8 cellular contexts compared by ENCODE assay signal in the genomic region with DNA sequence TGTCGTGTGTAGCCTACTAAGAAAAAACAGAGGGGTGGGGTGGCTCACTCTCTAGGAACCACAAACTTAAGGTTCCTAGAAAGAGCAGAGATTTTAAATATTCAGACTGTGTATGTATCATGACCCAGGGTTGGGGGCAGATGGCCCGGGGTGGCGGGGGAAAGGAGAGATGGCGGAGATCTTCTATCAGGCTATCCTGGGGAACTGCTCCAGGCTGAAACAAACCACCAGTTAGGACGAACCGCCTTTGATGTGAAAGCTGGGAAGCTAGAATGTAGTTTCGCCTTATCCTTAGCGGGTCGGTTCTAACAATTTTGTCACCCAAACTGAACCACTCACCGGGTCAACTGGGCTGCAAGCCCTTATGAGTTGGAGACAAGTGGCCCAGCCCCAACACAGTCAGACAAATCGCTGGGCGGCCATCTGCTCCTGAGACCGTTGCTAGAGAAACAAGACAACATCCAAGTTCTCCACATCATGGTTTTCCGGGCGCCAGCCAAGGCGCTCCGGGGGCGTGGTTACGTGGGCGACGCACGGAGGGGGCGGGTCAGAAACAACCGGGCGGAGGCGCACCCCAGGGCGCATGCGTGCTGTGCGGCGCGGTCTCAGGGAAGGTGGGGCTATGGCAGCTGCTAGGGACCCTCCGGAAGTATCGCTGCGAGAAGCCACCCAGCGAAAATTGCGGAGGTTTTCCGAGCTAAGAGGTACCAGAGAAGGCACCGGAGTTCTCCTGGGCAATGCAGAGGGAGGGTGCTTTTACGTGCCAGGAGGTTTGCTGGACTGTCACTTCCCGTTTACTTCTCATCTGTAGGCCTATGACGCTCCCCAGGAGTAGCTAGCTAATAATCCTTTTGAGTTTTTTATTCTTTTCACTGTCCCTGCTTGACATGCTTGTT. TPM values are rescaled to one million over a fixed set of nuclear protein-coding genes. Genes with fewer than 3 reads are reported as not detected.
A peak's percentile ranks its signal among the peaks of the same experiment; 100 is the strongest.
DNase-seq lines count a peak whose midpoint lies in the region; ATAC-seq, FAIRE-seq and TF ChIP-seq lines count a peak whose summit lies in the region.

A gene (plus strand): TSS at position 586 of the 896 bp plus-strand sequence. CDS start 37 bp downstream, at position 623.
A gene with protein sequence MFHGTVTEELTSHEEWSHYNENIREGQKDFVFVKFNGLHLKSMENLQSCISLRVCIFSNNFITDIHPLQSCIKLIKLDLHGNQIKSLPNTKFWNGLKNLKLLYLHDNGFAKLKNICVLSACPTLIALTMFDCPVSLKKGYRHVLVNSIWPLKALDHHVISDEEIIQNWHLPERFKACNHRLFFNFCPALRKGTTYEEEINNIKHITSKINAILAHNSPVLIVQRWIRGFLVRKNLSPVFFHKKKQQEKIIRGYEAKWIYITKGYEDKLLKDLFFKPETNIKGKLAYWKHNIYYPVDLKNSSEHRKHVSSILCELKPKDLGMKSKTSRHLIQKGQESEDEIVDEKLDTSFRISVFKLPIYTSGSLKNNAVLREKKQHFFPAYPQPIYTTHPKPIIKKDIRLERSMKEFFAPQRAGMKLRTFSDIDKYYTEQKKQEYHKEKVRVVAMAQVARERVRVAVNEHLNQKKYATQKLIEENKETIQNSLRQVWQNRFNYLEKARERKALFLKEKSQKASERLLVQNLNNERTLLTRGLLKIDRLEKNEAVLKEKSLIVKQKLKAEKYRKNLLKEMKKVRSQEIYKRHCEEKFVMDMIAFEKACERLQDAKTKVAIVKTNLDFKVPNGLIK (minus strand): TSS at position 520 of the 896 bp plus-strand sequence. CDS start 14,492 bp downstream, outside the sequence.

- H3K9ac ChIP-seq in HepG2 (ENCODE audit: insufficient read depth, low read depth, low read length): peak within 1 kb of the TSS; percentile 83

- no peaks in the 10 kb centered on the region for H3K9me3 Mint-ChIP-seq in CD4-positive, CD25-positive, alpha-beta regulatory T cell

- peaks cover 18% of the 10 kb centered on the region for H3K4me1 ChIP-seq in CD4-positive, CD25-positive, alpha-beta regulatory T cell (ENCODE audit: control insufficient read depth, insufficient read depth, low read length, poor library complexity, severe bottlenecking)
- H3K4me1 ChIP-seq in HepG2 (ENCODE audit: insufficient read depth, low read length): peaks cover 15% of the 10 kb centered on the region

- intact Hi-C loops in HepG2 (cut with micrococcal nuclease; ENCODE audit: unreplicated experiment): loop anchor here (5.0 kb wide), 1 partner anchor 534 kb away; a partner anchor contains a TSS

- no peaks in the 10 kb centered on the region for H3K9me3 ChIP-seq in CD4-positive, CD25-positive, alpha-beta regulatory T cell (ENCODE audit: control insufficient read depth in 2 of 2, low read length in 2 of 2)
- H3K9me3 ChIP-seq in HepG2 (ENCODE audit: low read length): no peaks in the 10 kb centered on the region

- TSS peak; percentile 61 for BruUV-seq in HepG2 (replicated peaks; lab: Mats Ljungman, UMichigan)

- no peak for TF ChIP-seq CTCF in HepG2 (CRISPR knock-in tag; IDR thresholded peaks at IDR 0.05)

- H3K4me3 ChIP-seq in CD4-positive, CD25-positive, alpha-beta regulatory T cell (ENCODE audit: low read depth, low read length): peak within 1 kb of the TSS; percentile 87
- peak within 1 kb of the TSS; percentile 55 to 85 (median 81) for H3K4me3 ChIP-seq in HepG2 (replicated peaks in 1 of 3; ENCODE audit: insufficient read depth in 1 of 3, low read depth in 2 of 3, low read length in 3 of 3)

- DNase-seq in CD4-positive, CD25-positive, alpha-beta regulatory T cell: peak; percentile 92 to 96 (median 93)
- DNase-seq in NCI-H774 (lab: John Stamatoyannopoulos, UW): peak; percentile 96
- peak; percentile 96 to 97 for DNase-seq in activated CD4-positive, alpha-beta T cell treated with anti-CD3 and anti-CD28 coated beads, Interleukin-2, amount 50 U/mL, for 48 hours
- peak; percentile 79 to 93 for DNase-seq in dermis microvascular lymphatic vessel endothelial cell (ENCODE audit: low read depth in 2 of 2)
- peak; percentile 88 for DNase-seq in HepG2 (ENCODE audit: low spot score)
- peak; percentile 94 for DNase-seq in stimulated activated CD4-positive, alpha-beta T cell treated with anti-CD3 and anti-CD28 coated beads, Interleukin-2, amount 100 ng/mL, for 48 hours

- no peaks in the 10 kb centered on the region for H4K20me1 ChIP-seq in HepG2 (ENCODE audit: insufficient read depth, low read length)

- POLR2A ChIA-PET in HepG2 (lab: Yijun Ruan, JAX): interaction anchor here (1.4 kb wide), 1 partner anchor 17 kb away, joined by 3 read pairs; no protein-coding TSS in a partner anchor

- WGBS in HepG2 (ENCODE audit: low lambda C conversion rate): 2% methylated on average over 22 of the region's 41 CpGs

- TF ChIP-seq RAD21 in HepG2 (CRISPR knock-in tag; IDR thresholded peaks at IDR 0.05): no peak

- H3K79me2 ChIP-seq in HepG2 (ENCODE audit: insufficient read depth, low read length): no peaks in the 10 kb centered on the region

- peak within 1 kb of the TSS; percentile 93 to 98 (median 95) for H3K4me3 Mint-ChIP-seq in CD4-positive, CD25-positive, alpha-beta regulatory T cell

- H3K36me3 ChIP-seq in CD4-positive, CD25-positive, alpha-beta regulatory T cell (ENCODE audit: control insufficient read depth, insufficient read depth, low read length): peaks cover 4% of the 10 kb centered on the region
- no peaks in the 10 kb centered on the region; a peak in 1 of 5 replicates for H3K36me3 ChIP-seq in HepG2 (replicated peaks in 1 of 2; ENCODE audit: control insufficient read depth in 1 of 2, insufficient read depth in 2 of 2, low read length in 2 of 2)

- FAIRE-seq in HepG2 (lab: Jason Lieb, UNC): peak; percentile 36

- peak within 1 kb of the TSS; percentile 92 to 98 (median 95) for H3K27ac Mint-ChIP-seq in CD4-positive, CD25-positive, alpha-beta regulatory T cell

- peak within 1 kb of the TSS; percentile 83 for H3K27ac ChIP-seq in CD4-positive, CD25-positive, alpha-beta regulatory T cell (ENCODE audit: insufficient read depth, low read length, poor library complexity, severe bottlenecking)
- H3K27ac ChIP-seq in HepG2 (ENCODE audit: extremely low read length, insufficient read depth, low read length): peak within 1 kb of the TSS; percentile 73

- H2AFZ ChIP-seq in HepG2 (ENCODE audit: low read length): peak within 1 kb of the TSS; percentile 96

- H3K4me1 Mint-ChIP-seq in CD4-positive, CD25-positive, alpha-beta regulatory T cell: peaks cover 19 to 53% (median 28%) of the 10 kb centered on the region in 4 donors

- H3K27me3 ChIP-seq in CD4-positive, CD25-positive, alpha-beta regulatory T cell (ENCODE audit: control insufficient read depth, insufficient read depth, low read length): no peaks in the 10 kb centered on the region
- no peaks in the 10 kb centered on the region for H3K27me3 ChIP-seq in HepG2 (ENCODE audit: control insufficient read depth in 1 of 2, insufficient read depth in 2 of 2, low read length in 2 of 2)

- in situ Hi-C loops in HepG2 (cut with HindIII; ENCODE audit: extremely low pct_ligation_motif_present, low pct_unique_long_range_greater_than_20kb): no loop called here

- CTCF ChIA-PET in HepG2 (lab: Yijun Ruan, JAX; ENCODE audit: low intra/inter-chr PET ratio, low total read pairs): no interaction called here

- H3K27me3 Mint-ChIP-seq in CD4-positive, CD25-positive, alpha-beta regulatory T cell: no peaks in the 10 kb centered on the region

- TF ChIP-seq POLR2A in HepG2 (IDR thresholded peaks at IDR 0.05; ENCODE audit: insufficient read depth in 1 of 2, low read depth in 2 of 2, low read length in 2 of 2): peak; percentile 66 to 75; a peak in 3 of 4 replicates

- no peak for TF ChIP-seq EP300 in HepG2 (IDR thresholded peaks at IDR 0.05; ENCODE audit: low read depth in 2 of 2, low read length in 2 of 2)
- TF ChIP-seq EP300 in HepG2 (CRISPR knock-in tag; IDR thresholded peaks at IDR 0.05; ENCODE audit: borderline replicate concordance): no peak

- H3K36me3 Mint-ChIP-seq in CD4-positive, CD25-positive, alpha-beta regulatory T cell: peaks cover 13% of the 10 kb centered on the region

- peak within 1 kb of the TSS; percentile 75 for H3K4me2 ChIP-seq in HepG2 (ENCODE audit: low read depth, low read length)

- ATAC-seq in CD4-positive, CD25-positive, alpha-beta regulatory T cell (ENCODE audit: low read depth in 2 of 2): peak; percentile 95
- ATAC-seq in GM19438 (IDR thresholded peaks at IDR 0.05; ENCODE audit: low read depth, unreplicated experiment): peak; percentile 92
- ATAC-seq in HG03571 (IDR thresholded peaks at IDR 0.05; ENCODE audit: unreplicated experiment): peak; percentile 98
- ATAC-seq in HepG2: peak; percentile 97

RNA-seq across cellular contexts. Expression of the first gene that starts in this region (rescaled TPM):
- total RNA-seq in CD4-positive, CD25-positive, alpha-beta regulatory T cell: 5.9 TPM
- polyA plus RNA-seq in CD4-positive, CD25-positive, alpha-beta regulatory T cell: 10 to 100 TPM in 1 of 4 donors, 1 to 10 TPM in 3; 5.3 to 10.3 (median 6.3) TPM
- total RNA-seq in dermis microvascular lymphatic vessel endothelial cell (9.1 and 10.7 TPM in 2 replicates), HepG2 (2016; rRNA removed; fragmentation: Illumina TruSeq; extraction: Trizol) (9.8 and 16.2 TPM in 2 replicates)
- 0.61 and 1.2 TPM in 2 replicates for total RNA-seq in HepG2 (2016; cell fraction: cytosol; rRNA removed; fragmentation: Illumina TruSeq; extraction: Trizol; ENCODE audit: low read depth)
- 12.2 and 20.6 TPM in 2 replicates for total RNA-seq in HepG2 (2016; cell fraction: insoluble cytoplasmic fraction; rRNA removed; fragmentation: Illumina TruSeq; extraction: Trizol)
- total RNA-seq in HepG2 (2016; cell fraction: membrane; rRNA removed; fragmentation: Illumina TruSeq; extraction: Trizol): 3.8 and 4.5 TPM in 2 replicates
- total RNA-seq in HepG2 (2016; cell fraction: nucleus; rRNA removed; fragmentation: Illumina TruSeq; extraction: Trizol): 12.9 and 16.3 TPM in 2 replicates
- 3.5 and 4.3 TPM in 2 replicates for polyA plus RNA-seq in HepG2 (2011; rRNA removed)
- 0.97 and 1.9 TPM in 2 replicates for polyA plus RNA-seq in HepG2 (2011; cell fraction: cytosol; rRNA removed)
- 3.5 and 5.1 TPM in 2 replicates for polyA plus RNA-seq in HepG2 (2011; cell fraction: nucleus; rRNA removed)
- 3.7 TPM in 2 replicates for polyA plus RNA-seq in HepG2 (2012)
- polyA plus RNA-seq in HepG2 (2016; cell fraction: cytosol; fragmentation: Illumina TruSeq; extraction: Trizol; ENCODE audit: low read depth): 0.66 and 1.00 TPM in 2 replicates
- polyA plus RNA-seq in HepG2 (2016; cell fraction: insoluble cytoplasmic fraction; fragmentation: Illumina TruSeq; extraction: Trizol; ENCODE audit: low read depth): 9.3 and 9.9 TPM in 2 replicates
- 1.7 and 1.9 TPM in 2 replicates for polyA plus RNA-seq in HepG2 (2016; cell fraction: membrane; fragmentation: Illumina TruSeq; extraction: Trizol; ENCODE audit: low read depth)
- 7.8 and 8.0 TPM in 2 replicates for polyA plus RNA-seq in HepG2 (2016; cell fraction: nucleus; fragmentation: Illumina TruSeq; extraction: Trizol; ENCODE audit: insufficient read depth, low read depth)
- polyA minus RNA-seq in HepG2 (2011; rRNA and poly(A)+ RNA removed; ENCODE audit: low replicate concordance): 1.2 and 2.8 TPM in 2 replicates
- 3.2 and 3.3 TPM in 2 replicates for polyA minus RNA-seq in HepG2 (2011; cell fraction: cytosol; rRNA and poly(A)+ RNA removed)
- 21.6 and 24.9 TPM in 2 replicates for polyA minus RNA-seq in HepG2 (2011; cell fraction: nucleus; rRNA and poly(A)+ RNA removed)

RNA-seq across cellular contexts. Expression of the second gene that starts in this region (rescaled TPM):
- total RNA-seq in CD4-positive, CD25-positive, alpha-beta regulatory T cell: 0.44 TPM
- 1 to 10 TPM; 1.8 to 3.3 (median 2.6) TPM for polyA plus RNA-seq in CD4-positive, CD25-positive, alpha-beta regulatory T cell
- total RNA-seq in dermis microvascular lymphatic vessel endothelial cell (0.13 and 0.51 TPM in 2 replicates), HepG2 (2016; rRNA removed; fragmentation: Illumina TruSeq; extraction: Trizol) (1.2 and 1.3 TPM in 2 replicates)
- total RNA-seq in HepG2 (2016; cell fraction: cytosol; rRNA removed; fragmentation: Illumina TruSeq; extraction: Trizol; ENCODE audit: low read depth): 0.51 and 0.62 TPM in 2 replicates
- total RNA-seq in HepG2 (2016; cell fraction: insoluble cytoplasmic fraction; rRNA removed; fragmentation: Illumina TruSeq; extraction: Trizol): 1.1 and 2.1 TPM in 2 replicates
- total RNA-seq in HepG2 (2016; cell fraction: membrane; rRNA removed; fragmentation: Illumina TruSeq; extraction: Trizol): 0.83 and 1.1 TPM in 2 replicates
- 0.84 and 0.85 TPM in 2 replicates for total RNA-seq in HepG2 (2016; cell fraction: nucleus; rRNA removed; fragmentation: Illumina TruSeq; extraction: Trizol)
- 0.55 and 1.1 TPM in 2 replicates for polyA plus RNA-seq in HepG2 (2011; rRNA removed)
- polyA plus RNA-seq in HepG2 (2011; cell fraction: cytosol; rRNA removed): 0.31 and 0.42 TPM in 2 replicates
- polyA plus RNA-seq in HepG2 (2011; cell fraction: nucleus; rRNA removed): 0.12 and 0.48 TPM in 2 replicates
- 0.41 and 1.0 TPM in 2 replicates for polyA plus RNA-seq in HepG2 (2012)
- polyA plus RNA-seq in HepG2 (2016; cell fraction: cytosol; fragmentation: Illumina TruSeq; extraction: Trizol; ENCODE audit: low read depth): 0.83 and 0.84 TPM in 2 replicates
- 1.2 and 1.5 TPM in 2 replicates for polyA plus RNA-seq in HepG2 (2016; cell fraction: insoluble cytoplasmic fraction; fragmentation: Illumina TruSeq; extraction: Trizol; ENCODE audit: low read depth)
- 0.95 and 1.2 TPM in 2 replicates for polyA plus RNA-seq in HepG2 (2016; cell fraction: membrane; fragmentation: Illumina TruSeq; extraction: Trizol; ENCODE audit: low read depth)
- polyA plus RNA-seq in HepG2 (2016; cell fraction: nucleus; fragmentation: Illumina TruSeq; extraction: Trizol; ENCODE audit: insufficient read depth, low read depth): 0.71 and 0.95 TPM in 2 replicates
- polyA minus RNA-seq in HepG2 (2011; rRNA and poly(A)+ RNA removed; ENCODE audit: low replicate concordance): 0.47 and 3.0 TPM in 2 replicates
- 0.69 TPM in 1 of 2 replicates, not detected in the other for polyA minus RNA-seq in HepG2 (2011; cell fraction: cytosol; rRNA and poly(A)+ RNA removed)
- 1.2 and 1.6 TPM in 2 replicates for polyA minus RNA-seq in HepG2 (2011; cell fraction: nucleus; rRNA and poly(A)+ RNA removed)

Comparison
In these comparisons a context has a peak if more than half of its experiments do, and no peak if none do; other contexts are left out.
1. Peak in every context shown above with its lines: DNase-seq, ATAC-seq, H3K4me3 ChIP-seq and H3K27ac ChIP-seq.